17 cellular contexts compared by ENCODE assay signal in genomic region chr14:54258382-54258781, GRCh38.
"Had no signal": no experiment of that assay in that cellular context is flagged by ENCODE, and none has a peak within 500 bp of the region (broad histone marks: within the 10 kb centered on the region; RNA-seq: fewer than 3 reads in every experiment).

No MANE protein-coding gene starts in this region.

- H3K4me3 Mint-ChIP-seq: naive thymus-derived CD4-positive, alpha-beta T cell; type B pancreatic cell had no signal

- H3K36me3 ChIP-seq: heart left ventricle, sigmoid colon had no signal

- H3K27ac Mint-ChIP-seq: naive thymus-derived CD4-positive, alpha-beta T cell; type B pancreatic cell had no signal

- H3K4me1 ChIP-seq: heart left ventricle had no signal

- ATAC-seq: heart left ventricle; left colon; left ventricle myocardium superior; naive thymus-derived CD4-positive, alpha-beta T cell had no signal

- H3K27me3 ChIP-seq: heart left ventricle, sigmoid colon had no signal

- H3K27me3 Mint-ChIP-seq: type B pancreatic cell had no signal

- H3K9me3 ChIP-seq: heart left ventricle, sigmoid colon had no signal

- H3K4me3 ChIP-seq: coronary artery, heart left ventricle, lung, sigmoid colon, skin epidermis had no signal

- DNase-seq: effector CD4-positive, alpha-beta T cell; heart left ventricle; hippocampal formation; left colon; left ventricle myocardium superior; naive thymus-derived CD4-positive, alpha-beta T cell; posterior cingulate gyrus; sigmoid colon; stimulated activated CD4-positive, alpha-beta T cell treated with anti-CD3 and anti-CD28 coated beads, Interleukin-2, amount 100 ng/mL, for 24 hours; stimulated activated CD4-positive, alpha-beta T cell treated with anti-CD3 and anti-CD28 coated beads, Interleukin-4, amount 100 ng/mL, for 4 hours; stimulated activated naive CD4-positive, alpha-beta T cell treated with Interleukin-2 at 50 U/mL for 16 hours had no signal

- H3K36me3 Mint-ChIP-seq: naive thymus-derived CD4-positive, alpha-beta T cell; type B pancreatic cell had no signal

- H3K27ac ChIP-seq: coronary artery, heart left ventricle, sigmoid colon had no signal

- FAIRE-seq: frontal cortex, urothelium cell line had no signal
